Comparison of ENCODE assay signal across 8 cellular contexts in the genomic region with DNA sequence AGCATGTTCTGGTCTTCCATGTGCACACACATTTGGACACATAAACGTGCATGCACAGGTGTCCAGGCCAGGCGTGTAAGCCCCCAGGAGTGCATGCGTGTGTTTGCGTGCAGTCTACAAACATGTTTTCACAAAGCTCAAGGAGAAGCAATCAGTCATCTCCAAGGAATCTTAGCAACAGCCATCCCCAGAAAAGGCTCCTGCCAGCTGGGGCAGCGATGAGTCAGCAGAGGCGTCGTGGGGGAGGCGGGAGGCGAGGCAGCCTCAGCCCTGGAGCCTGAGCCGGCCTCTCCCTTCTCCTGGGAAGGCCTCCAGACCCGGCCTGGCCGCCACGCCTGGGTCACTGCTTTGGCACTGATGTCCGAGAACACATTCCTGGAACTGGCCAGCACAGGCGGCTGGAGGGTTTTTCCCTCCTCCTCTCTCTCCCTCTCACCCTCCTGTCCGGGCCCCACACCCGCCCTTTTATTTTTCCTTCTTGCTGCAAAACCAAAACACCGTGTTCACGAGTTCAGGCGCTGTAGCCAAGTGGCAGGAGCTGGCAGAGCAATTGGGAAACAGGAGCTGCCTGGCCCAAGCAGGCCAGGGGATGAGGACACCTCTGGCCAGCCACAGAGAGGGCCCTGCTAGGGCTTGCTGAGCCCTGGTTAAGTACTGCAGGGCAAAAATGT.
DNase-seq lines count a peak whose midpoint lies in the region; ATAC-seq and TF ChIP-seq lines count a peak whose summit lies in the region.

No MANE protein-coding gene starts in this region.

- intact Hi-C loops in dendritic cell treated with granulocyte-macrophage colony-stimulating factor and Interleukin-4, amounts not matched to agents 40 ng/mL and 50 ng/mL, for 4 days (cut with micrococcal nuclease): loop anchor here (1.0 to 10.0 kb wide), 3 partner anchors 11 to 106 kb away; partner anchors contain the start of gene IRF2BPL
- intact Hi-C loops in left lung (cut with DNase I): loop anchor here (5.0 to 10.0 kb wide), 3 partner anchors 38 to 133 kb away; no protein-coding TSS in a partner anchor

- peak overlapping the region; percentile 58 for H4K91ac ChIP-seq in H9 (ENCODE audit: insufficient read length, low read depth, low read length)

- peak; percentile 96 for DNase-seq in AG09309 (ENCODE audit: low read depth)
- DNase-seq in H9: peak; percentile 78
- peak; percentile 77 for DNase-seq in NT2/D1 (ENCODE audit: low read depth, low spot score)
- peak; percentile 94 to 96 for DNase-seq in left lung
- DNase-seq in stromal cell of bone marrow (ENCODE audit: low read depth): peak; percentile 98

- H2BK5ac ChIP-seq in H9 (ENCODE audit: insufficient read length, low read length): no peak overlapping the region

- no peak overlapping the region for H2BK20ac ChIP-seq in H9 (ENCODE audit: low read depth, low read length, poor library complexity, severe bottlenecking)

- H2BK120ac ChIP-seq in H9 (ENCODE audit: low read depth, low read length, poor library complexity, severe bottlenecking): no peak overlapping the region

- no peak overlapping the region for H4K8ac ChIP-seq in H9 (replicated peaks; ENCODE audit: insufficient read length, low read depth, low read length)

- no peak overlapping the region for H3K4me3 Mint-ChIP-seq in H9
- peak overlapping the region; percentile 30 for H3K4me3 Mint-ChIP-seq in dendritic cell treated with granulocyte-macrophage colony-stimulating factor and Interleukin-4, amounts not matched to agents 40 ng/mL and 50 ng/mL, for 4 days

- H3K36me3 Mint-ChIP-seq in H9 (ENCODE audit: insufficient read depth in 1 of 3, low read depth in 3 of 3): no peaks in the 10 kb centered on the region; a peak in 2 of 7 replicates
- H3K36me3 Mint-ChIP-seq in dendritic cell treated with granulocyte-macrophage colony-stimulating factor and Interleukin-4, amounts not matched to agents 40 ng/mL and 50 ng/mL, for 4 days (ENCODE audit: low read depth): no peaks in the 10 kb centered on the region

- no peaks in the 10 kb centered on the region for H3K9me3 ChIP-seq in H9 (ENCODE audit: control insufficient read depth, low read depth, low read length)
- H3K9me3 ChIP-seq in NT2/D1 (ENCODE audit: insufficient read depth, low read length): no peaks in the 10 kb centered on the region
- no peaks in the 10 kb centered on the region for H3K9me3 ChIP-seq in left lung

- ATAC-seq in left lung (peak; percentile 88), GM18519 (IDR thresholded peaks at IDR 0.05; ENCODE audit: low FRiP score, unreplicated experiment) (no peak), GM18867 (IDR thresholded peaks at IDR 0.05; ENCODE audit: unreplicated experiment) (no peak)

- no peaks in the 10 kb centered on the region; a peak in 3 of 5 replicates for H3K9me3 Mint-ChIP-seq in H9
- no peaks in the 10 kb centered on the region for H3K9me3 Mint-ChIP-seq in dendritic cell treated with granulocyte-macrophage colony-stimulating factor and Interleukin-4, amounts not matched to agents 40 ng/mL and 50 ng/mL, for 4 days

- H3K27me3 ChIP-seq in H9 (ENCODE audit: insufficient read depth, low read length) (no peaks in the 10 kb centered on the region), NT2/D1 (ENCODE audit: insufficient read depth, insufficient read length) (no peaks in the 10 kb centered on the region), left lung (no peaks in the 10 kb centered on the region)

- H3K23ac ChIP-seq in H9 (ENCODE audit: insufficient read length, low read depth, low read length): no peak overlapping the region

- no peaks in the 10 kb centered on the region for H3K79me1 ChIP-seq in H9 (ENCODE audit: insufficient read depth, low read depth, low read length, poor library complexity, severe bottlenecking)

- H3K18ac ChIP-seq in H9 (ENCODE audit: insufficient read length, low read depth, low read length): peak overlapping the region; percentile 41

- H3K4ac ChIP-seq in H9 (ENCODE audit: low read depth, low read length): no peak overlapping the region

- H2BK12ac ChIP-seq in H9 (ENCODE audit: insufficient read length, low read depth, low read length): no peak overlapping the region

- H3K9ac ChIP-seq in H9 (ENCODE audit: extremely low read depth, insufficient read length, low read length) (no peak overlapping the region), NT2/D1 (ENCODE audit: insufficient read length, low read depth) (peak overlapping the region; percentile 69)

- no peak overlapping the region for H4K5ac ChIP-seq in H9 (ENCODE audit: insufficient read length, low read depth, low read length)

- peaks cover 72 to 81% of the 10 kb centered on the region in 2 experiments for H3K4me1 Mint-ChIP-seq in H9
- H3K4me1 Mint-ChIP-seq in dendritic cell treated with granulocyte-macrophage colony-stimulating factor and Interleukin-4, amounts not matched to agents 40 ng/mL and 50 ng/mL, for 4 days (ENCODE audit: low read depth): peaks cover 75% of the 10 kb centered on the region

- no peak overlapping the region for H2AFZ ChIP-seq in H9 (ENCODE audit: low read length)

- H4K20me1 ChIP-seq in H9 (ENCODE audit: control insufficient read depth, insufficient read depth, insufficient read length): no peaks in the 10 kb centered on the region

- no peaks in the 10 kb centered on the region for H3K36me3 ChIP-seq in NT2/D1 (ENCODE audit: insufficient read depth, insufficient read length, low read length)
- H3K36me3 ChIP-seq in left lung: no peaks in the 10 kb centered on the region

- no peaks in the 10 kb centered on the region for H3K23me2 ChIP-seq in H9 (ENCODE audit: insufficient read length, low read depth, low read length, poor library complexity, severe bottlenecking)

- no peak overlapping the region for H3K56ac ChIP-seq in H9 (ENCODE audit: insufficient read length, low read depth, low read length)

- no peaks in the 10 kb centered on the region for H3K79me2 ChIP-seq in H9 (ENCODE audit: insufficient read depth, low read length)

- peak overlapping the region; percentile 33; the same call in 1 of the 2 replicates for H3K14ac ChIP-seq in H9 (ENCODE audit: insufficient read depth, low read length)

- H2AK5ac ChIP-seq in H9 (ENCODE audit: insufficient read length, low read length): no peak overlapping the region

- H3K27ac Mint-ChIP-seq in H9: peak overlapping the region; percentile 85 to 98 (median 92); a peak in 4 of 7 replicates
- H3K27ac Mint-ChIP-seq in dendritic cell treated with granulocyte-macrophage colony-stimulating factor and Interleukin-4, amounts not matched to agents 40 ng/mL and 50 ng/mL, for 4 days: peak overlapping the region; percentile 96

- H3K4me1 ChIP-seq in H9 (ENCODE audit: insufficient read depth, low read length): peaks cover 29% of the 10 kb centered on the region; the same call in 1 of the 2 replicates
- H3K4me1 ChIP-seq in NT2/D1 (ENCODE audit: insufficient read depth, insufficient read length): peaks cover 38% of the 10 kb centered on the region
- H3K4me1 ChIP-seq in left lung: peaks cover 37 to 76% of the 10 kb centered on the region in 2 donors

- H3K27ac ChIP-seq in H9 (ENCODE audit: insufficient read length, low read depth, low read length) (no peak overlapping the region), left lung (peak overlapping the region; percentile 90 to 93)

- peaks cover 1% of the 10 kb centered on the region; the same call in 1 of the 2 replicates for H3K27me3 Mint-ChIP-seq in H9 (ENCODE audit: low read depth)
- peaks cover 23% of the 10 kb centered on the region for H3K27me3 Mint-ChIP-seq in dendritic cell treated with granulocyte-macrophage colony-stimulating factor and Interleukin-4, amounts not matched to agents 40 ng/mL and 50 ng/mL, for 4 days

- no peak overlapping the region for H3T11ph ChIP-seq in H9 (ENCODE audit: low read length)

- TF ChIP-seq CTCF in AG09309 (IDR thresholded peaks at IDR 0.05; ENCODE audit: control insufficient read depth, insufficient read depth, low read depth, low read length, missing control alignments) (no peak), H9 (conservative IDR thresholded peaks at IDR 0.05) (no peak), left lung (IDR thresholded peaks at IDR 0.05) (peak in 1 of 2 donors; percentile 13)

- WGBS in H9 (ENCODE audit: extremely low coverage, insufficient read length, low lambda C conversion rate): no CpG with 5 or more reads among the region's 20 CpGs

- H2BK15ac ChIP-seq in H9 (ENCODE audit: low read depth, low read length): no peak overlapping the region

- H3K4me3 ChIP-seq in AG09309 (ENCODE audit: control insufficient read depth, low read depth, low read length) (no peak overlapping the region), NT2/D1 (ENCODE audit: insufficient read length, low read depth) (no peak overlapping the region), left lung (no peak overlapping the region)

- no peak overlapping the region for H3K4me2 ChIP-seq in H9 (ENCODE audit: insufficient read depth, insufficient read length, low read length)
